ENCODE assay signal across 8 cellular contexts in the genomic region with DNA sequence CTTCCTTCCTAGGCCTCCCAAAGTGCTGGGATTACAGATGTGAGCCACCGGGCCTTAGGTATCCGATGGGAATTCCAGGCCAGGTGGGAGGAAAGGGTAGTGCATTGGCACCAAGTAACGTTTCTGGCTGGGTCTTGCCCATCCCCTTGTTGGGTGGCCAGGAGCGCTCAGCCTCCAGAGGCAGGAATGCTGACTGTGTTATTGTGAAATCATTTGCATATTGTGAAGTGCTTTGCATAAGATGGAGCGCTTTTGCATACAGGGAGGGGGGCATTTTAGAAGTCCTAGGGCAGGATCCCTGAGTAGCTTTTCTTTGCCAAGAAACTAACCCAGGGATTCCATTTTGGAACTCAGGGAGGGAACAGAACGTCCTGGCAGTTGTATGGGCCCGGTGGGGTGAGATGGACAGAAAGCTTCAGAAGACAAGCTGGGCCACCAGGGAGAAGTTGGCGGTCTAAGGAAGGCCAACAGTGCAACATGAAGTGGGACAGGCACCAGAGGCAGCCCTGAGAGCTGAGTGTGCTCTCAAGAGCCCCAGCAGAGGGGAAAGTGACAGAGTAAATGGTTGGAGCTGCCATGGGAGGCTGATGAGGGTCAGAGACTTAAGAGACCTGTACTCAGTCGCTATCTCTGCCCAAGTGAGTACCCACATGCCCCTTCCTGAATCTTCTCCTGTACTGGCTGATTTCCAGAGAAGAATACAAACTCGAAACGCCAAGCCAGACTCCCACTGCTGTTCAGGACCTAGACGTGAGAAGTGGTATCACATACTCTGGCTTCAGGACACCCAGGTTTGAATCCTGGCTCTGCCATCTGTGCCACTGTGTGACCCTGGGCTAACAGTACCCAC. TPM values are rescaled to one million over a fixed set of nuclear protein-coding genes. Genes with fewer than 3 reads are reported as not detected.
DNase-seq lines count a peak whose midpoint lies in the region; ATAC-seq and TF ChIP-seq lines count a peak whose summit lies in the region.

No MANE protein-coding gene starts in this region.

- peaks cover 21% of the 10 kb centered on the region for H3K4me1 ChIP-seq in A673 (ENCODE audit: insufficient read depth, low read length, poor library complexity, severe bottlenecking)
- H3K4me1 ChIP-seq in mesenchymal stem cell (ENCODE audit: control insufficient read depth, insufficient read depth, low read depth, low read length), result peaks cover 31% of the 10 kb centered on the region

- H2AFZ ChIP-seq in mesenchymal stem cell (ENCODE audit: low read depth, low read length), result peak overlapping the region; percentile 29

- no TSS peak for BruUV-seq in A673 (replicated peaks; lab: Mats Ljungman, UMichigan)

- H3K4me2 ChIP-seq in mesenchymal stem cell (ENCODE audit: low read length, poor library complexity, severe bottlenecking), result peak overlapping the region; percentile 76

- H4K8ac ChIP-seq in mesenchymal stem cell (ENCODE audit: low read length), result peak overlapping the region; percentile 96

- peak overlapping the region; percentile 74 for H4K91ac ChIP-seq in mesenchymal stem cell (ENCODE audit: low read length)

- H3K36me3 ChIP-seq in A673 (ENCODE audit: insufficient read depth, low read length, poor library complexity, severe bottlenecking) (peaks cover 13% of the 10 kb centered on the region), mesenchymal stem cell (ENCODE audit: control insufficient read depth in 1 of 2, insufficient read depth in 2 of 2, low read depth in 1 of 2, low read length in 2 of 2) (peaks cover 18 to 20% of the 10 kb centered on the region in 2 experiments)

- intact Hi-C loops in A673 (cut with micrococcal nuclease; ENCODE audit: unreplicated experiment), result loop anchor here (10.0 kb wide), 1 partner anchor 448 kb away; no protein-coding TSS in a partner anchor

- H3K4me1 Mint-ChIP-seq in brain, result peaks cover 24% of the 10 kb centered on the region

- H3K4me3 Mint-ChIP-seq in brain, result peak overlapping the region; percentile 90 to 92 (median 91)

- peak overlapping the region; percentile 21 for H2BK120ac ChIP-seq in mesenchymal stem cell (ENCODE audit: low read depth, low read length)

- no peak overlapping the region for H3K23ac ChIP-seq in mesenchymal stem cell (ENCODE audit: low read length in 2 of 2)

- peak overlapping the region; percentile 78 for H2AK5ac ChIP-seq in mesenchymal stem cell (ENCODE audit: low read length, severe bottlenecking)

- no peak for ATAC-seq in HG02840 (IDR thresholded peaks at IDR 0.05; ENCODE audit: low FRiP score, unreplicated experiment)

- POLR2A ChIA-PET in A673 (lab: Charles Lee; ENCODE audit: low non-redundant PET), result interaction anchor here (0.5 to 0.9 kb wide), 2 partner anchors 14 to 155 kb away, joined by 3 to 7 read pairs; no protein-coding TSS in a partner anchor

- H3K9me3 ChIP-seq in A673 (ENCODE audit: low read depth, low read length, poor library complexity, severe bottlenecking), result no peaks in the 10 kb centered on the region
- no peaks in the 10 kb centered on the region for H3K9me3 ChIP-seq in mesenchymal stem cell (ENCODE audit: control insufficient read depth, low read length)

- H2BK15ac ChIP-seq in mesenchymal stem cell (ENCODE audit: low read depth, poor library complexity, severe bottlenecking), result no peak overlapping the region

- 74% methylated on average over 12 of the region's 12 CpGs for WGBS in mesenchymal stem cell

- peak overlapping the region; percentile 49 to 98 for H3K4ac ChIP-seq in mesenchymal stem cell (ENCODE audit: low read depth in 1 of 2, low read length in 2 of 2)

- peaks cover 8% of the 10 kb centered on the region for H3K36me3 Mint-ChIP-seq in brain

- in situ Hi-C loops in KBM-7 (cut with MboI; ENCODE audit: low pct_unique_long_range_greater_than_20kb, low sequenced_read_pairs), result loop anchor here (25.0 kb wide), 1 partner anchor 145 kb away; a partner anchor contains a TSS

- no peaks in the 10 kb centered on the region for H3K9me3 Mint-ChIP-seq in brain

- peak overlapping the region in 1 of 2 experiments; percentile 76 for H3K14ac ChIP-seq in mesenchymal stem cell (ENCODE audit: low read length in 2 of 2)

- peak overlapping the region; percentile 93 for H3K9ac ChIP-seq in mesenchymal stem cell (ENCODE audit: low read length)

- peaks cover 8% of the 10 kb centered on the region for H3K27me3 Mint-ChIP-seq in brain

- H3K27ac ChIP-seq in A673 (ENCODE audit: low read depth, low read length, poor library complexity, severe bottlenecking) (peak overlapping the region; percentile 82), mesenchymal stem cell (ENCODE audit: low read length, poor library complexity, severe bottlenecking) (peak overlapping the region; percentile 95)

- peaks cover 5% of the 10 kb centered on the region for H3K79me1 ChIP-seq in mesenchymal stem cell (replicated peaks; ENCODE audit: low read length, poor library complexity, severe bottlenecking)

- H3K4me3 ChIP-seq in A673 (ENCODE audit: low read depth, low read length, poor library complexity, severe bottlenecking), result peak overlapping the region; percentile 70
- peak overlapping the region in 1 of 2 experiments; percentile 82 for H3K4me3 ChIP-seq in mesenchymal stem cell (ENCODE audit: insufficient read depth in 1 of 2, low read depth in 1 of 2, low read length in 2 of 2)

- peak overlapping the region; percentile 34 to 46 for H2BK12ac ChIP-seq in mesenchymal stem cell (ENCODE audit: low read length in 2 of 2)

- peak overlapping the region; percentile 65 to 82 for H3K18ac ChIP-seq in mesenchymal stem cell (ENCODE audit: low read depth in 1 of 2, low read length in 2 of 2)

- CTCF ChIA-PET in A673 (lab: Charles Lee), result interaction anchor here (0.5 kb wide), 1 partner anchor 100 kb away, joined by 4 read pairs; no protein-coding TSS in a partner anchor

- no peak for DNase-seq in A673 (ENCODE audit: low spot score)
- DNase-seq in KBM-7, result peak; percentile 21
- DNase-seq in mesenchymal stem cell, result peak; percentile 38
- no peak for DNase-seq in cerebellum (ENCODE audit: low spot score)
- DNase-seq in NCI-H146 (lab: John Stamatoyannopoulos, UW), result no peak
- DNase-seq in H4 (ENCODE audit: low spot score), result no peak

- peak overlapping the region; percentile 95 to 98 (median 98) for H3K27ac Mint-ChIP-seq in brain

- H3K27me3 ChIP-seq in A673 (replicated peaks; ENCODE audit: insufficient read depth, low read depth, low read length, poor library complexity) (no peaks in the 10 kb centered on the region), mesenchymal stem cell (ENCODE audit: control insufficient read depth in 1 of 2, insufficient read depth in 1 of 2, low read length in 2 of 2) (no peaks in the 10 kb centered on the region)

- TF ChIP-seq CTCF in A673 (conservative IDR thresholded peaks at IDR 0.05; ENCODE audit: low read depth, low read length) (no peak), brain (conservative IDR thresholded peaks at IDR 0.05) (no peak)

- H2BK5ac ChIP-seq in mesenchymal stem cell (ENCODE audit: low read depth, low read length, poor library complexity, severe bottlenecking), result no peak overlapping the region

RNA-seq across cellular contexts. Expression of a gene that starts 1.3 kb away (rescaled TPM):
- 53.3 and 64.2 TPM in 2 replicates for total RNA-seq in A673 (2021)
- 23.0 TPM for polyA plus RNA-seq in brain (ENCODE audit: insufficient read depth, low read depth, low replicate concordance)
- 89.2 TPM for polyA plus RNA-seq in mesenchymal stem cell (2013, experiment 1 of 2)
- polyA plus RNA-seq in mesenchymal stem cell (2013, experiment 2 of 2), result 88.7 TPM
- total RNA-seq in cerebellum, result 10.7 TPM
- total RNA-seq in H4 (2014; rRNA removed; shearing (Covaris generic)), result 8.5 and 9.1 TPM in 2 replicates

RNA-seq across cellular contexts. Expression of a gene that starts 19.1 kb away (rescaled TPM):
- total RNA-seq in A673 (2021), result 665 and 701 TPM in 2 replicates
- 196 TPM for polyA plus RNA-seq in brain (ENCODE audit: insufficient read depth, low read depth, low replicate concordance)
- polyA plus RNA-seq in mesenchymal stem cell (2013, experiment 1 of 2), result 95.6 TPM
- polyA plus RNA-seq in mesenchymal stem cell (2013, experiment 2 of 2), result 95.8 TPM
- total RNA-seq in cerebellum, result 55.3 TPM
- total RNA-seq in H4 (2014; rRNA removed; shearing (Covaris generic)), result 195 and 221 TPM in 2 replicates

RNA-seq across cellular contexts. Expression of a gene that starts 28.8 kb away (rescaled TPM):
- not detected in 2 replicates for total RNA-seq in A673 (2021)
- 7.5 TPM for polyA plus RNA-seq in brain (ENCODE audit: insufficient read depth, low read depth, low replicate concordance)
- polyA plus RNA-seq in mesenchymal stem cell (2013, experiment 1 of 2), result not detected
- not detected for polyA plus RNA-seq in mesenchymal stem cell (2013, experiment 2 of 2)
- 1.2 TPM for total RNA-seq in cerebellum
- total RNA-seq in H4 (2014; rRNA removed; shearing (Covaris generic)), result not detected in 2 replicates

RNA-seq across cellular contexts. Expression of a gene that starts 41.8 kb away (rescaled TPM):
- total RNA-seq in A673 (2021), result 1.0 TPM in 2 replicates
- 0.24 TPM for polyA plus RNA-seq in brain (ENCODE audit: insufficient read depth, low read depth, low replicate concordance)
- polyA plus RNA-seq in mesenchymal stem cell (2013, experiment 1 of 2), result 0.32 TPM
- 0.16 TPM for polyA plus RNA-seq in mesenchymal stem cell (2013, experiment 2 of 2)
- total RNA-seq in cerebellum, result not detected
- not detected in 2 replicates for total RNA-seq in H4 (2014; rRNA removed; shearing (Covaris generic))

RNA-seq across cellular contexts. Expression of a gene that starts 54.6 kb away (rescaled TPM):
- total RNA-seq in A673 (2021) (not detected in 2 replicates), cerebellum (0.18 TPM)
- polyA plus RNA-seq in brain (ENCODE audit: insufficient read depth, low read depth, low replicate concordance), result not detected
- not detected for polyA plus RNA-seq in mesenchymal stem cell (2013, experiment 1 of 2)
- polyA plus RNA-seq in mesenchymal stem cell (2013, experiment 2 of 2), result not detected
- total RNA-seq in H4 (2014; rRNA removed; shearing (Covaris generic)), result not detected in 2 replicates

Comparison
In these comparisons a context has a peak if more than half of its experiments do, and no peak if none do; other contexts are left out.
1. DNase-seq: peak in KBM-7 (single experiment) and mesenchymal stem cell (single experiment); none in A673 (single experiment), cerebellum (single experiment), NCI-H146 (single experiment) and H4 (single experiment).